13 cellular contexts compared by ENCODE assay signal in the genomic region with DNA sequence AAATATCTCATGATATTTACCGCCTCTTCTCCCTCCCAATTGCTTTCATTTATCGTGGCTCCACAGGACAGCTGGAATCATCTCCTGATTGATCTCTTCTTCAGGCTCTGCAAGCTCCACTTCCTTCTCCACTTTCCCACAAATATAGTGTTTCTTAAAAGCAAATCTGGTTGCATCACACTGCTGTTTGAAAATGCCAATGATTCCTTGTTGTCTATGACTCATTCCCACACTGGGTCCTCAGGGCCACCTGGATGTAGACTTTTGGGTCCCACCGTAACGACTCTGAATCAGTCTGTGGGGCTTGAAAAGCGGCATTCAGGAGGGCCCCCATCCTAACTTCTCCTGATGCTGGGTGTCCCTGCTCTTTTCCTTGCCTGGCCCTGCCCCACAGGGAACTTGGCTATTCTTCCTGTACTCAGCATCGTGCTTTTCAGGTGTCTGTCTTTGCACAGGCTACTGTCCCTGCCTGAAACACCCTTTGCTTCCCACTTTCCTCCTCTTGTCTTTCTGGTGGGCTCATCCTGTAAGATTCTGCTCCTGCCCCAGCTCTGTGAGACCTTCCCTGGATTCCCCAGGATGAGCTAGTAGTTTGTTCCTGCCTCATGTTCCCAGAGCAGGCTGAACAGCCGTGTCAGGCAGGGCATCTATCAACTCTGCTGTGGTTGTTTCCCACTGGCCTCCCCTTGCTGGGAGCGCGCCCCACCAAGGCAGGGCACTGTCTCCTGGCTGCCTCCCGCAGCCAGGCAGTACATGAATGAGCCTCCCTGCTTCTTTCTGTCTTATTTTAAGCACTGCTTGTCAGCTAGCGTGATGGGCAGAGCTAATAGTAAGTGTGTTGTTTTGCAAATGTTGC.
DNase-seq lines count a peak whose midpoint lies in the region; ATAC-seq and TF ChIP-seq lines count a peak whose summit lies in the region.
"Had no signal": no experiment of that assay in that cellular context is flagged by ENCODE, and none has a peak within 500 bp of the region (broad histone marks: within the 10 kb centered on the region; RNA-seq: fewer than 3 reads in every experiment).

No MANE protein-coding gene starts in this region.

- intact Hi-C loops in Panc1 (cut with micrococcal nuclease; ENCODE audit: unreplicated experiment) = no loop called here
- intact Hi-C loops in ascending aorta (cut with DNase I) = no loop called here

- no peak overlapping the region for H4K12ac ChIP-seq in trophoblast cell (ENCODE audit: low read depth, low read length)

- TF ChIP-seq CTCF in Panc1 (IDR thresholded peaks at IDR 0.05) = no peak
- no peak for TF ChIP-seq CTCF in epithelial cell of proximal tubule (conservative IDR thresholded peaks at IDR 0.05; ENCODE audit: low read depth, low read length)
- TF ChIP-seq CTCF in ascending aorta (IDR thresholded peaks at IDR 0.05) = no peak

- H3K36me3 ChIP-seq in Panc1 (ENCODE audit: control insufficient read depth, insufficient read depth, low read length) = no peaks in the 10 kb centered on the region
- no peaks in the 10 kb centered on the region for H3K36me3 ChIP-seq in trophoblast cell (ENCODE audit: control insufficient read depth in 1 of 2, insufficient read depth in 2 of 2, low read length in 2 of 2)
- H3K36me3 ChIP-seq in ascending aorta = no peaks in the 10 kb centered on the region
- H3K36me3 ChIP-seq: tibial artery had no signal

- H2BK120ac ChIP-seq in trophoblast cell (ENCODE audit: insufficient read depth, low read length, poor library complexity) = no peak overlapping the region

- H3K27me3 ChIP-seq in Panc1 (ENCODE audit: control insufficient read depth, insufficient read depth, low read length) (no peaks in the 10 kb centered on the region), trophoblast cell (ENCODE audit: insufficient read depth, low read length) (no peaks in the 10 kb centered on the region), ascending aorta (no peaks in the 10 kb centered on the region)

- CTCF ChIA-PET in Panc1 (lab: Charles Lee) = no interaction called here

- H3K4me1 ChIP-seq in Panc1 (ENCODE audit: control insufficient read depth, insufficient read depth, low read length) = no peaks in the 10 kb centered on the region
- peaks cover 8 to 12% of the 10 kb centered on the region in 2 experiments for H3K4me1 ChIP-seq in trophoblast cell (ENCODE audit: control insufficient read depth in 1 of 2, insufficient read depth in 2 of 2, low read length in 2 of 2)
- no peaks in the 10 kb centered on the region for H3K4me1 ChIP-seq in ascending aorta
- H3K4me1 ChIP-seq: parathyroid adenoma, tibial artery had no signal

- no peak overlapping the region for H3K4ac ChIP-seq in trophoblast cell (ENCODE audit: low read depth, low read length)

- POLR2A ChIA-PET in Panc1 (lab: Charles Lee) = no interaction called here

- ATAC-seq in Panc1 (no peak; the same call in 1 of the 2 replicates), GM18867 (IDR thresholded peaks at IDR 0.05; ENCODE audit: unreplicated experiment) (no peak)
- ATAC-seq: left colon had no signal

- H2BK12ac ChIP-seq in trophoblast cell (ENCODE audit: low read length) = peak overlapping the region; percentile 19

- in situ Hi-C loops in Panc1 (cut with HindIII; ENCODE audit: low pct_unique_long_range_greater_than_20kb, low sequenced_read_pairs) = no loop called here

- no peak overlapping the region for H3K14ac ChIP-seq in trophoblast cell (ENCODE audit: low read length)

- no peaks in the 10 kb centered on the region for H3K79me2 ChIP-seq in trophoblast cell (ENCODE audit: control insufficient read depth, insufficient read depth, low read length, poor library complexity)
- H3K79me2 ChIP-seq: parathyroid adenoma had no signal

- no peak overlapping the region for H3K18ac ChIP-seq in trophoblast cell (ENCODE audit: low read length)

- H3K4me2 ChIP-seq in trophoblast cell (ENCODE audit: low read length) = no peak overlapping the region

- peak; percentile 72 for DNase-seq in EH (ENCODE audit: low read depth)
- DNase-seq in Panc1 (ENCODE audit: low read depth, low spot score) = peak; percentile 15
- DNase-seq in epithelial cell of proximal tubule (ENCODE audit: low read depth) = peak; percentile 71
- peak; percentile 39 to 73 for DNase-seq in trophoblast cell
- no peak for DNase-seq in ascending aorta (ENCODE audit: low spot score in 2 of 2)
- DNase-seq in T-helper 2 cell = no peak
- DNase-seq in cortex of kidney (lab: John Stamatoyannopoulos, UW) = no peak
- DNase-seq: activated gamma-delta T cell; effector memory CD4-positive, alpha-beta T cell; left colon; tibial artery had no signal

- H2AK5ac ChIP-seq in trophoblast cell (ENCODE audit: low read length) = no peak overlapping the region

- H3K79me1 ChIP-seq in trophoblast cell (ENCODE audit: low read length) = no peaks in the 10 kb centered on the region

- no peak overlapping the region for H4K91ac ChIP-seq in trophoblast cell (ENCODE audit: low read depth, low read length)

- H3K4me3 ChIP-seq in Panc1 (ENCODE audit: low read depth in 2 of 2, low read length in 2 of 2) = no peak overlapping the region
- H3K4me3 ChIP-seq in epithelial cell of proximal tubule (ENCODE audit: low read depth, low read length) = no peak overlapping the region
- H3K4me3 ChIP-seq in trophoblast cell (ENCODE audit: low read depth, low read length) = no peak overlapping the region
- H3K4me3 ChIP-seq in ascending aorta = no peak overlapping the region
- H3K4me3 ChIP-seq: tibial artery had no signal

- no peaks in the 10 kb centered on the region for H3K9me3 ChIP-seq in Panc1 (ENCODE audit: control insufficient read depth, insufficient read depth, low read depth, low read length)
- no peaks in the 10 kb centered on the region for H3K9me3 ChIP-seq in trophoblast cell (ENCODE audit: insufficient read depth, low read depth, low read length)
- no peaks in the 10 kb centered on the region for H3K9me3 ChIP-seq in ascending aorta
- H3K9me3 ChIP-seq: tibial artery had no signal

- no peak overlapping the region for H3K9ac ChIP-seq in trophoblast cell (ENCODE audit: low read length)
- H3K9ac ChIP-seq: parathyroid adenoma had no signal

- H2AFZ ChIP-seq in trophoblast cell (ENCODE audit: insufficient read depth, low read length, poor library complexity) = no peak overlapping the region
- H2AFZ ChIP-seq: parathyroid adenoma had no signal

- no TSS peak for BruUV-seq in Panc1 (replicated peaks; lab: Mats Ljungman, UMichigan)

- no CpG with 5 or more reads among the region's 11 CpGs for WGBS in trophoblast cell (ENCODE audit: extremely low coverage, insufficient coverage, insufficient read length)

- H4K8ac ChIP-seq in trophoblast cell (ENCODE audit: low read depth, low read length) = no peak overlapping the region

- H2BK5ac ChIP-seq in trophoblast cell (ENCODE audit: low read depth, low read length, poor library complexity) = no peak overlapping the region

- H3K27ac ChIP-seq in Panc1 (ENCODE audit: low read length) (no peak overlapping the region; the same call in 1 of the 2 replicates), trophoblast cell (ENCODE audit: low read depth, low read length) (no peak overlapping the region), ascending aorta (no peak overlapping the region)
- H3K27ac ChIP-seq: parathyroid adenoma, tibial artery had no signal

- no peak overlapping the region for H3K23ac ChIP-seq in trophoblast cell (ENCODE audit: low read length)

Comparison
In these comparisons a context has a peak if more than half of its experiments do, and no peak if none do; other contexts are left out.
1. DNase-seq: peak in EH (single experiment), Panc1 (single experiment), epithelial cell of proximal tubule (single experiment) and trophoblast cell (2 of 2); none in ascending aorta (0 of 2), T-helper 2 cell (0 of 5) and cortex of kidney (single experiment).